ENCODE assay signal across 1 cellular context in genomic region chr17:40791808-40792436, GRCh38.
TF ChIP-seq lines count a peak whose summit lies in the region.

No MANE protein-coding gene starts in this region.

TF ChIP-seq in HCT116, 20 proteins besides CTCF, POLR2A, EP300 and RAD21 (continued from another document):
- no peak for TF ChIP-seq ZBTB33 (IDR thresholded peaks at IDR 0.05; ENCODE audit: extremely low read depth, insufficient replicate concordance, low read length)
